Comparison of ENCODE assay signal across 36 cellular contexts in genomic region chr5:179347581-179347980, GRCh38. TPM values are rescaled to one million over a fixed set of nuclear protein-coding genes. Genes with fewer than 3 reads are reported as not detected.
"Had no signal": no experiment of that assay in that cellular context is flagged by ENCODE, and none has a peak within 500 bp of the region (broad histone marks: within the 10 kb centered on the region; RNA-seq: fewer than 3 reads in every experiment).

No MANE protein-coding gene starts in this region.

- ATAC-seq: activated CD4-positive, alpha-beta T cell treated with anti-CD3 and anti-CD28 coated beads for 36 hours; activated CD8-positive, alpha-beta memory T cell treated with anti-CD3 and anti-CD28 coated beads, Interleukin-2, amount 10 ng/mL, durations not matched to agents 7 days and 5 days; activated CD8-positive, alpha-beta T cell treated with anti-CD3 and anti-CD28 coated beads, Interleukin-2, amount 10 ng/mL, durations not matched to agents 7 days and 5 days; activated naive CD8-positive, alpha-beta T cell treated with anti-CD3 and anti-CD28 coated beads, Interleukin-2, amount 50 U/mL, for 24 hours; body of pancreas; gastroesophageal sphincter had no signal

- H3K4me3 ChIP-seq: adrenal gland, body of pancreas, breast epithelium, cardiac muscle cell, coronary artery, dorsolateral prefrontal cortex, esophagus muscularis mucosa, gastroesophageal sphincter had no signal

- H3K9me3 Mint-ChIP-seq: activated CD4-positive, alpha-beta memory T cell treated with anti-CD3 and anti-CD28 coated beads for 36 hours; activated CD4-positive, alpha-beta T cell treated with anti-CD3 and anti-CD28 coated beads, Interleukin-2, amount 10 ng/mL, durations not matched to agents 24 days and 14 days; activated naive CD4-positive, alpha-beta T cell treated with anti-CD3 and anti-CD28 coated beads for 36 hours; activated naive CD4-positive, alpha-beta T cell treated with anti-CD3 and anti-CD28 coated beads, Interleukin-2, amount 50 U/mL, for 24 hours; activated naive CD8-positive, alpha-beta T cell treated with anti-CD3 and anti-CD28 coated beads for 36 hours; activated naive CD8-positive, alpha-beta T cell treated with anti-CD3 and anti-CD28 coated beads, Interleukin-2, amount 50 U/mL, for 24 hours; activated T-helper 1 cell treated with anti-CD3 and anti-CD28 coated beads, Interleukin-12 subunit alpha, Interleukin-12 subunit beta, Interleukin-2, Interleukin-4 antibody, amounts not matched to agents 30 ng/mL and 10 ng/mL and 1 ng/mL, durations not matched to agents 14 hours and 24 hours and 36 hours; activated T-helper 2 cell treated with anti-CD3 and anti-CD28 coated beads, Interferon-gamma antibody, Interleukin-2, Interleukin-4, amounts not matched to agents 10 μg/mL and 5 μg/mL and 100 μg/mL, durations not matched to agents 14 hours and 24 hours and 36 hours; dendritic cell treated with granulocyte-macrophage colony-stimulating factor and Interleukin-4, amounts not matched to agents 40 ng/mL and 50 ng/mL, for 4 days; endodermal cell had no signal

- H3K36me3 Mint-ChIP-seq: activated CD4-positive, alpha-beta memory T cell treated with anti-CD3 and anti-CD28 coated beads for 36 hours; activated CD8-positive, alpha-beta memory T cell treated with anti-CD3 and anti-CD28 coated beads, Interleukin-2, amount 10 ng/mL, durations not matched to agents 7 days and 5 days; activated naive CD4-positive, alpha-beta T cell treated with anti-CD3 and anti-CD28 coated beads, Interleukin-2, amount 50 U/mL, for 24 hours; activated naive CD8-positive, alpha-beta T cell treated with anti-CD3 and anti-CD28 coated beads for 36 hours had no signal

- H3K27ac ChIP-seq: adrenal gland, body of pancreas, breast epithelium, cardiac muscle cell, coronary artery, dorsolateral prefrontal cortex, esophagus muscularis mucosa, gastroesophageal sphincter had no signal

- H3K4me3 Mint-ChIP-seq: activated CD4-positive, alpha-beta memory T cell treated with anti-CD3 and anti-CD28 coated beads for 36 hours; activated CD4-positive, alpha-beta T cell treated with anti-CD3 and anti-CD28 coated beads for 36 hours; activated CD4-positive, alpha-beta T cell treated with anti-CD3 and anti-CD28 coated beads, Interleukin-2, amount 10 ng/mL, durations not matched to agents 24 days and 14 days; activated CD8-positive, alpha-beta memory T cell treated with anti-CD3 and anti-CD28 coated beads, Interleukin-2, amount 10 ng/mL, durations not matched to agents 7 days and 5 days; activated CD8-positive, alpha-beta T cell treated with anti-CD3 and anti-CD28 coated beads, Interleukin-2, amount 10 ng/mL, durations not matched to agents 7 days and 5 days; activated naive CD4-positive, alpha-beta T cell treated with anti-CD3 and anti-CD28 coated beads for 36 hours; activated naive CD8-positive, alpha-beta T cell treated with anti-CD3 and anti-CD28 coated beads for 36 hours; activated naive CD8-positive, alpha-beta T cell treated with anti-CD3 and anti-CD28 coated beads, Interleukin-2, amount 50 U/mL, for 24 hours; activated T-helper 1 cell treated with anti-CD3 and anti-CD28 coated beads, Interleukin-12 subunit alpha, Interleukin-12 subunit beta, Interleukin-2, Interleukin-4 antibody, amounts not matched to agents 30 ng/mL and 10 ng/mL and 1 ng/mL, durations not matched to agents 14 hours and 24 hours and 36 hours; dendritic cell treated with granulocyte-macrophage colony-stimulating factor and Interleukin-4, amounts not matched to agents 40 ng/mL and 50 ng/mL, for 4 days; endodermal cell had no signal

- H3K27ac Mint-ChIP-seq: activated CD4-positive, alpha-beta memory T cell treated with anti-CD3 and anti-CD28 coated beads for 36 hours; activated CD4-positive, alpha-beta T cell treated with anti-CD3 and anti-CD28 coated beads for 36 hours; activated CD4-positive, alpha-beta T cell treated with anti-CD3 and anti-CD28 coated beads, Interleukin-2, amount 10 ng/mL, durations not matched to agents 24 days and 14 days; activated CD8-positive, alpha-beta memory T cell treated with anti-CD3 and anti-CD28 coated beads, Interleukin-2, amount 10 ng/mL, durations not matched to agents 7 days and 5 days; activated CD8-positive, alpha-beta T cell treated with anti-CD3 and anti-CD28 coated beads, Interleukin-2, amount 10 ng/mL, durations not matched to agents 7 days and 5 days; activated naive CD4-positive, alpha-beta T cell treated with anti-CD3 and anti-CD28 coated beads for 36 hours; activated naive CD4-positive, alpha-beta T cell treated with anti-CD3 and anti-CD28 coated beads, Interleukin-2, amount 50 U/mL, for 24 hours; activated naive CD8-positive, alpha-beta T cell treated with anti-CD3 and anti-CD28 coated beads for 36 hours; activated naive CD8-positive, alpha-beta T cell treated with anti-CD3 and anti-CD28 coated beads, Interleukin-2, amount 50 U/mL, for 24 hours; activated T-helper 1 cell treated with anti-CD3 and anti-CD28 coated beads, Interleukin-12 subunit alpha, Interleukin-12 subunit beta, Interleukin-2, Interleukin-4 antibody, amounts not matched to agents 30 ng/mL and 10 ng/mL and 1 ng/mL, durations not matched to agents 14 hours and 24 hours and 36 hours; activated T-helper 2 cell treated with anti-CD3 and anti-CD28 coated beads, Interferon-gamma antibody, Interleukin-2, Interleukin-4, amounts not matched to agents 10 μg/mL and 5 μg/mL and 100 μg/mL, durations not matched to agents 14 hours and 24 hours and 36 hours; dendritic cell treated with granulocyte-macrophage colony-stimulating factor and Interleukin-4, amounts not matched to agents 40 ng/mL and 50 ng/mL, for 4 days; endodermal cell had no signal

- H3K4me1 Mint-ChIP-seq: activated CD4-positive, alpha-beta T cell treated with anti-CD3 and anti-CD28 coated beads, Interleukin-2, amount 10 ng/mL, durations not matched to agents 24 days and 14 days; activated CD8-positive, alpha-beta memory T cell treated with anti-CD3 and anti-CD28 coated beads, Interleukin-2, amount 10 ng/mL, durations not matched to agents 7 days and 5 days had no signal

- H3K9me3 ChIP-seq: adrenal gland, body of pancreas, breast epithelium, esophagus muscularis mucosa, gastroesophageal sphincter had no signal

- H3K36me3 ChIP-seq: adrenal gland, breast epithelium, cardiac muscle cell, esophagus muscularis mucosa, gastroesophageal sphincter had no signal

- DNase-seq: activated CD4-positive, alpha-beta memory T cell treated with anti-CD3 and anti-CD28 coated beads for 36 hours; activated CD4-positive, alpha-beta T cell treated with anti-CD3 and anti-CD28 coated beads for 36 hours; activated CD4-positive, alpha-beta T cell treated with anti-CD3 and anti-CD28 coated beads, Interleukin-2, amount 10 ng/mL, durations not matched to agents 24 days and 14 days; activated CD4-positive, CD25-positive, alpha-beta regulatory T cell; activated CD4-positive, CD25-positive, alpha-beta regulatory T cell treated with anti-CD3 and anti-CD28 coated beads, Interleukin-2, amount 50 U/mL, for 72 hours; activated CD8-positive, alpha-beta memory T cell treated with anti-CD3 and anti-CD28 coated beads, Interleukin-2, amount 10 ng/mL, durations not matched to agents 7 days and 5 days; activated CD8-positive, alpha-beta memory T cell treated with anti-CD3 and anti-CD28 coated beads, Interleukin-2, amount 50 U/mL, for 4 hours; activated CD8-positive, alpha-beta T cell treated with anti-CD3 and anti-CD28 coated beads, Interleukin-2, amount 10 ng/mL, durations not matched to agents 7 days and 5 days; activated effector memory CD4-positive, alpha-beta T cell treated with anti-CD3 and anti-CD28 coated beads, Interleukin-2, amount 50 U/mL, for 16 hours; activated naive CD4-positive, alpha-beta T cell treated with anti-CD3 and anti-CD28 coated beads for 36 hours; activated naive CD8-positive, alpha-beta T cell treated with anti-CD3 and anti-CD28 coated beads for 36 hours; activated naive CD8-positive, alpha-beta T cell treated with anti-CD3 and anti-CD28 coated beads, Interleukin-2, amount 50 U/mL, for 24 hours; activated T-cell treated with anti-CD3 and anti-CD28 coated beads, Interleukin-2, amount 50 U/mL, for 1 hour; activated T-cell treated with anti-CD3 and anti-CD28 coated beads, Interleukin-2, amount 50 U/mL, for 48 hours; adrenal gland; amygdala; body of pancreas; central memory CD4-positive, alpha-beta T cell; cerebellar nuclear complex; dorsolateral prefrontal cortex; effector memory CD4-positive, alpha-beta T cell; endodermal cell; erythroblast; foreskin melanocyte; T-helper 1 cell; T-helper 2 cell had no signal

RNA-seq across cellular contexts. Expression of gene ADAMTS2, which starts 2.3 kb away (rescaled TPM):
- total RNA-seq: activated CD4-positive, alpha-beta memory T cell treated with anti-CD3 and anti-CD28 coated beads for 36 hours; activated CD4-positive, alpha-beta T cell treated with anti-CD3 and anti-CD28 coated beads for 36 hours; activated CD4-positive, alpha-beta T cell treated with anti-CD3 and anti-CD28 coated beads, Interleukin-2, amount 10 ng/mL, durations not matched to agents 24 days and 14 days; activated CD8-positive, alpha-beta memory T cell treated with anti-CD3 and anti-CD28 coated beads for 36 hours; activated CD8-positive, alpha-beta memory T cell treated with anti-CD3 and anti-CD28 coated beads, Interleukin-2, amount 10 ng/mL, durations not matched to agents 7 days and 5 days; activated CD8-positive, alpha-beta T cell treated with anti-CD3 and anti-CD28 coated beads, Interleukin-2, amount 10 ng/mL, durations not matched to agents 7 days and 5 days; activated naive CD4-positive, alpha-beta T cell treated with anti-CD3 and anti-CD28 coated beads for 36 hours; activated naive CD8-positive, alpha-beta T cell treated with anti-CD3 and anti-CD28 coated beads for 36 hours; activated T-helper 1 cell treated with anti-CD3 and anti-CD28 coated beads, Interleukin-12 subunit alpha, Interleukin-12 subunit beta, Interleukin-2, Interleukin-4 antibody, amounts not matched to agents 30 ng/mL and 10 ng/mL and 1 ng/mL, durations not matched to agents 14 hours and 24 hours and 36 hours; activated T-helper 2 cell treated with anti-CD3 and anti-CD28 coated beads, Interferon-gamma antibody, Interleukin-2, Interleukin-4, amounts not matched to agents 10 μg/mL and 5 μg/mL and 100 μg/mL, durations not matched to agents 14 hours and 24 hours and 36 hours had no signal
